1 cellular context compared by ENCODE assay signal in genomic region chr6:484086-484728, GRCh38.
TF ChIP-seq lines count a peak whose summit lies in the region.

No MANE protein-coding gene starts in this region.

TF ChIP-seq in GM12878, 131 proteins besides CTCF, POLR2A, EP300 and RAD21 (continued from another document):
- TF ChIP-seq E2F4 (IDR thresholded peaks at IDR 0.05; ENCODE audit: low read depth, low read length), result no peak
- TF ChIP-seq NRF1 (conservative IDR thresholded peaks at IDR 0.05; ENCODE audit: low read depth, low read length), result no peak
TF ChIP-seq in GM12878: peak in this region for 17.
